Comparison of ENCODE assay signal across 1 cellular context in the genomic region with DNA sequence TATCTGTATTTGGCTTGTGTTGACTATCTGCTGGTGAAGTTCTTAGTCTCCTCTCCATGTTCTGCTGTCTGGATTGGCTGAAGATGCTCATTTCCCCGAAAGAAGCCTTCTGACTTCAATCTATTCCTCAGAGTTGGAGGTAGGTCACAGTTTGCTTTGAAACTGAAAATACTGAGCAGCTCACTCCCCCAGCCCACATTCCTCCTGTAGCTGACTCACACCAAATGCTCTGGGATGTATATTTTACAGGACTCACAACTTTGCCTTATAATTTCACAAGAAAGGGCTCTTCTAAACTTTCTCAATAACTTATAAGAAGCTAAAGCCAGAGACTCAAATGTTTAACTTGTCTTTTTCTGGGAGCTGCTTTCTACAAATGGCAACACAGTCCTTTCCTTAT.
TF ChIP-seq lines count a peak whose summit lies in the region.

No MANE protein-coding gene starts in this region.

TF ChIP-seq in HEK293T, 16 proteins besides CTCF, POLR2A, EP300 and RAD21 (continued from another document):
- TF ChIP-seq FOXM1 (IDR thresholded peaks at IDR 0.05; ENCODE audit: borderline replicate concordance) (no peak), ARNT (IDR thresholded peaks at IDR 0.05) (no peak), ELF4 (IDR thresholded peaks at IDR 0.05) (no peak), ZNF384 (IDR thresholded peaks at IDR 0.05) (no peak), CTBP1 (IDR thresholded peaks at IDR 0.05; ENCODE audit: borderline replicate concordance) (no peak), L3MBTL2 (conservative IDR thresholded peaks at IDR 0.05) (no peak), LEF1 (IDR thresholded peaks at IDR 0.05; ENCODE audit: borderline replicate concordance) (no peak), SP1 (IDR thresholded peaks at IDR 0.05) (no peak), SUZ12 (IDR thresholded peaks at IDR 0.05) (no peak), FOXA1 (IDR thresholded peaks at IDR 0.05) (no peak)
